ENCODE assay signal across 8 cellular contexts in genomic region chr3:185152433-185153169, GRCh38. TPM values are rescaled to one million over a fixed set of nuclear protein-coding genes. Genes with fewer than 3 reads are reported as not detected.
DNase-seq lines count a peak whose midpoint lies in the region; ATAC-seq and TF ChIP-seq lines count a peak whose summit lies in the region.

A gene with protein sequence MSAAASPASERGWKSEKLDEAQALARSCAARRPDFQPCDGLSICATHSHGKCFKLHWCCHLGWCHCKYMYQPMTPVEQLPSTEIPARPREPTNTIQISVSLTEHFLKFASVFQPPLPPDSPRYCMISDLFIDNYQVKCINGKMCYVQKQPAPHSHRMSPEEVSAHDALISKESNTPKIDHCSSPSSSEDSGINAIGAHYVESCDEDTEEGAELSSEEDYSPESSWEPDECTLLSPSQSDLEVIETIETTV (minus strand): TSS chr3:185153060. CDS start chr3:185152823, 237 bp downstream.

- H3K79me2 ChIP-seq in OCI-LY7 (ENCODE audit: insufficient read depth, low read depth, low read length): no peaks in the 10 kb centered on the region

- H3K27ac ChIP-seq in right cardiac atrium (ENCODE audit: low read length) (peak within 1 kb of the TSS; percentile 66), OCI-LY7 (ENCODE audit: low read depth, low read length, poor library complexity, severe bottlenecking) (no peak within 1 kb of the TSS)

- peaks cover 35% of the 10 kb centered on the region for H3K27me3 ChIP-seq in H7 (ENCODE audit: control insufficient read depth, insufficient read depth, low read length)
- H3K27me3 ChIP-seq in right cardiac atrium (ENCODE audit: control insufficient read depth, insufficient read depth): no peaks in the 10 kb centered on the region

- BruUV-seq in OCI-LY7 (replicated peaks; lab: Mats Ljungman, UMichigan): no TSS peak

- CTCF ChIA-PET in OCI-LY7 (lab: Charles Lee; ENCODE audit: unreplicated experiment): no interaction called here

- H3K4me1 ChIP-seq in right cardiac atrium (ENCODE audit: control insufficient read depth, insufficient read depth, low read length) (peaks cover 2% of the 10 kb centered on the region), OCI-LY7 (ENCODE audit: insufficient read depth, low read length, poor library complexity, severe bottlenecking) (no peaks in the 10 kb centered on the region)

- no peak within 1 kb of the TSS for H2AFZ ChIP-seq in OCI-LY7 (ENCODE audit: low read length)

- WGBS in right cardiac atrium: under 1% methylated on average over 103 of the region's 110 CpGs

- H3K4me2 ChIP-seq in OCI-LY7 (ENCODE audit: low read length): no peak within 1 kb of the TSS

- peak; percentile 55 for DNase-seq in DMS153 (lab: John Stamatoyannopoulos, UW)
- DNase-seq in H7: peak; percentile 86
- peak; percentile 51 for DNase-seq in NCI-H526 treated with DMSO at 0.1 percent for 48 hours (lab: John Stamatoyannopoulos, UW)
- DNase-seq in astrocyte of the hippocampus (ENCODE audit: low read depth, low spot score): peak; percentile 77
- peak; percentile 73 to 91 (median 90) for DNase-seq in right cardiac atrium
- DNase-seq in pons (ENCODE audit: low spot score): peak; percentile 48
- no peak for DNase-seq in OCI-LY7 (ENCODE audit: low spot score)

- no peak for TF ChIP-seq CTCF in OCI-LY7 (conservative IDR thresholded peaks at IDR 0.05; ENCODE audit: low read length)

- H4K20me1 ChIP-seq in OCI-LY7 (ENCODE audit: insufficient read depth, low read length): no peaks in the 10 kb centered on the region

- H3K4me3 ChIP-seq in H7 (ENCODE audit: insufficient read depth, low read depth, low read length) (peak within 1 kb of the TSS; percentile 65), right cardiac atrium (ENCODE audit: low read length) (peak within 1 kb of the TSS; percentile 51), OCI-LY7 (ENCODE audit: low read depth, low read length, poor library complexity, severe bottlenecking) (no peak within 1 kb of the TSS)

- ATAC-seq in right cardiac atrium (peak; percentile 84), GM21619 (IDR thresholded peaks at IDR 0.05; ENCODE audit: unreplicated experiment) (no peak)

- POLR2A ChIA-PET in OCI-LY7 (lab: Charles Lee): no interaction called here

- H3K36me3 ChIP-seq in H7 (replicated peaks; ENCODE audit: control insufficient read depth, insufficient read depth, low read length) (no peaks in the 10 kb centered on the region), OCI-LY7 (ENCODE audit: insufficient read depth, low read length) (no peaks in the 10 kb centered on the region)

- H3K9me2 ChIP-seq in OCI-LY7 (ENCODE audit: insufficient read depth, low read length): no peaks in the 10 kb centered on the region

- intact Hi-C loops in right cardiac atrium (cut with DNase I) (no loop called here), OCI-LY7 (cut with micrococcal nuclease; ENCODE audit: unreplicated experiment) (no loop called here)

- H3K9me3 ChIP-seq in right cardiac atrium (ENCODE audit: control insufficient read depth, low read length) (no peaks in the 10 kb centered on the region), OCI-LY7 (ENCODE audit: low read length) (no peaks in the 10 kb centered on the region)

RNA-seq across cellular contexts. Expression of the gene that starts here (rescaled TPM):
- 0.63 and 1.1 TPM in 2 replicates for total RNA-seq in H7 (2014; rRNA removed; shearing (Covaris generic))
- total RNA-seq in right cardiac atrium: 1 to 10 TPM; 2.5 to 3.6 (median 3.0) TPM
- polyA plus RNA-seq in right cardiac atrium: 1.7 TPM
- total RNA-seq in OCI-LY7 (2014; rRNA removed; shearing (Covaris generic)): not detected in 2 replicates
- total RNA-seq in OCI-LY7 (2022): not detected in 2 replicates
